ENCODE assay signal across 8 cellular contexts in the genomic region with DNA sequence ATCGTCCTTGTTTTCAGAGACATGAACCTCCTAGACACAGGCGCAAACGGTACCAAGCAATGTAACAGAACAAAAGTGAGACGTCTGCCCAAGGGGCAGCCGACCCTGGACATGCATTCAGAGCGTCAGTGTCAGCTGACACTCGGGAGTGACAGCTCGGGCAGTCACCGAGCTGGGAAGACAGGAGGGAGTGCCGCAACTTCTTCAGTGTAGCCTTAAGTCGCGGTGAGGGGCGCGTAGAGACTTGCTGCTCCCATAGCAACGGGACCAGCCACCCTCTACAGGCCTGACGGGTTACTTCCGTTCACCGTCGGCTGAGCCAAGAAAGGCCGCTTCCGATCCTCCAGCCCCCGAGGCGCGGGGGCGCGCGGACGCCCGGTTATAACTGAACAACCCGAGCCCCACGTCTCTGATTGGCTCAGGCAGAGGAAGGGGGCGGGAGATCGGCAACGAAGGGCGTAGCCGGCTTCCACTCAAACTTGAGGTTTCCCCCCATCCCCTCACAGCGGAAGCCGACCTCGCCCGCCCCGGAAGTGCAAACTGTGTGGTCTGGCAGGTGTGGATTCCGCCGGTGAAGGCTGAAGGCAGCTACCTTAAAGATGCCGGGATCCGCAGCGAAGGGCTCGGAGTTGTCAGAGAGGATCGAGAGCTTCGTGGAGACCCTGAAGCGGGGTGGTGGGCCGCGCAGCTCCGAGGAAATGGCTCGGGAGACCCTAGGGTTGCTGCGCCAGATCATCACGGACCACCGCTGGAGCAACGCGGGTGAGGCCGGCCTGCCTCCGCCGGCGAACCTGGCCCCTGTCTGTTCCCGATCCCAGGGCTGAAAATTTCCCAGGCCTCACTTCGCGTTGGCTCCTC. TPM values are rescaled to one million over a fixed set of nuclear protein-coding genes. Genes with fewer than 3 reads are reported as not detected.
DNase-seq lines count a peak whose midpoint lies in the region; ATAC-seq, FAIRE-seq and TF ChIP-seq lines count a peak whose summit lies in the region.

A gene (plus strand): TSS at position 530 of the 858 bp plus-strand sequence. CDS start 70 bp downstream, at position 600.

- no peak for TF ChIP-seq EP300 in H1 (IDR thresholded peaks at IDR 0.05; ENCODE audit: borderline replicate concordance in 1 of 2, low read depth in 2 of 2, low read length in 2 of 2)

- H4K20me1 ChIP-seq in H1 (replicated peaks in 1 of 2; ENCODE audit: control insufficient read depth in 1 of 2, insufficient read depth in 2 of 2, low read length in 2 of 2), result peaks cover 0 to 10% of the 10 kb centered on the region in 2 experiments

- H2AFZ ChIP-seq in H1 (ENCODE audit: low read length), result peak within 1 kb of the TSS; percentile 97
- H2AFZ ChIP-seq in mesenchymal stem cell (ENCODE audit: low read depth, low read length), result peak within 1 kb of the TSS; percentile 90

- POLR2A ChIA-PET in H1 (lab: Charles Lee; ENCODE audit: partially characterized antibody), result interaction anchor here (0.9 to 2.4 kb wide), 10 partner anchors 10 to 97 kb away, joined by 3 to 9 read pairs (median 4); a partner anchor contains a TSS

- 4% methylated on average over 47 of the region's 66 CpGs; no CpG with 5 or more reads in 1 of the 2 experiments for WGBS in H1 (ENCODE audit: extremely low coverage in 1 of 2, insufficient coverage in 1 of 2, insufficient read length in 1 of 2, insufficient replicate concordance in 2 of 2, low coverage in 1 of 2, low lambda C conversion rate in 2 of 2, missing lambda C conversion rate in 1 of 2), 2 experiments
- 1% methylated on average over 55 of the region's 66 CpGs for WGBS in mesenchymal stem cell

- H3K9ac ChIP-seq in H1 (replicated peaks in 1 of 4; ENCODE audit: extremely low read depth in 1 of 4, low read depth in 3 of 4, low read length in 3 of 4), result peak within 1 kb of the TSS; percentile 72 to 89 (median 74)
- peak within 1 kb of the TSS; percentile 94 for H3K9ac ChIP-seq in mesenchymal stem cell (ENCODE audit: low read length)

- H3K4me1 ChIP-seq in H1 (replicated peaks in 1 of 4; ENCODE audit: control insufficient read depth in 3 of 4, insufficient read depth in 4 of 4, low read length in 3 of 4), result peaks cover 0 to 5% (median 4%) of the 10 kb centered on the region in 4 experiments; a peak in 4 of 7 replicates
- H3K4me1 ChIP-seq in mesenchymal stem cell (ENCODE audit: control insufficient read depth, insufficient read depth, low read depth, low read length), result peaks cover 4% of the 10 kb centered on the region

- H4K5ac ChIP-seq in H1 (ENCODE audit: insufficient read length, low read depth, low read length), result peak within 1 kb of the TSS; percentile 81

- H3K4ac ChIP-seq in H1 (replicated peaks; ENCODE audit: insufficient read length, low read depth, low read length) (peak within 1 kb of the TSS; percentile 32), mesenchymal stem cell (ENCODE audit: low read depth in 1 of 2, low read length in 2 of 2) (peak within 1 kb of the TSS; percentile 69 to 90)

- peak; percentile 92 for DNase-seq in COLO829 (ENCODE audit: low spot score)
- DNase-seq in HTR-8/SVneo (ENCODE audit: insufficient read length, low spot score), result peak; percentile 100
- DNase-seq in NOMO-1 treated with dmso at 0.1 percent for 144 hours (lab: John Stamatoyannopoulos, UW; ENCODE audit: unreplicated experiment), result peak; percentile 98
- DNase-seq in activated CD8-positive, alpha-beta memory T cell treated with anti-CD3 and anti-CD28 coated beads for 48 hours (ENCODE audit: low read depth in 2 of 3, low spot score in 2 of 3), result peak; percentile 95 to 96 (median 96)
- peak; percentile 95 to 98 for DNase-seq in H1 (ENCODE audit: low read depth in 1 of 2, low spot score in 2 of 2)
- peak; percentile 98 for DNase-seq in mesenchymal stem cell
- peak; percentile 98 for DNase-seq in stimulated activated CD8-positive, alpha-beta memory T cell treated with anti-CD3 and anti-CD28 coated beads, Interleukin-12 subunit alpha, Interleukin-12 subunit beta, amount 100 ng/mL, for 4 hours (ENCODE audit: low read depth)

- CTCF ChIA-PET in H1 (lab: Charles Lee; ENCODE audit: partially characterized antibody), result interaction anchor here (0.7 to 3.7 kb wide), 17 partner anchors 8 to 98 kb away, joined by 3 to 29 read pairs (median 4); no protein-coding TSS in a partner anchor

- peaks cover 10% of the 10 kb centered on the region; the same call in 1 of the 2 replicates for H3K23me2 ChIP-seq in H1 (ENCODE audit: low read depth, low read length)

- TF ChIP-seq CTCF in H1 (IDR thresholded peaks at IDR 0.05; ENCODE audit: control extremely low read depth in 1 of 3, insufficient read depth in 1 of 3, low read depth in 1 of 3, low read length in 3 of 3), result peak in 2 of 3 experiments; percentile 14 to 18; a peak in 2 of 4 replicates

- no peak within 1 kb of the TSS for H3K56ac ChIP-seq in H1 (replicated peaks; ENCODE audit: insufficient read length, low read depth, low read length)

- H3K36me3 ChIP-seq in H1 (ENCODE audit: control insufficient read depth in 2 of 4, insufficient read depth in 4 of 4, low read length in 3 of 4) (peaks cover 3 to 24% (median 17%) of the 10 kb centered on the region in 4 experiments; a peak in 7 of 8 replicates), mesenchymal stem cell (ENCODE audit: control insufficient read depth in 1 of 2, insufficient read depth in 2 of 2, low read depth in 1 of 2, low read length in 2 of 2) (peaks cover 5 to 27% of the 10 kb centered on the region in 2 experiments)

- peaks cover 6% of the 10 kb centered on the region for H3K79me1 ChIP-seq in H1 (ENCODE audit: low read depth, low read length)
- H3K79me1 ChIP-seq in mesenchymal stem cell (replicated peaks; ENCODE audit: low read length, poor library complexity, severe bottlenecking), result peaks cover 17% of the 10 kb centered on the region

- H2AK5ac ChIP-seq in H1 (ENCODE audit: low read depth, low read length) (no peak within 1 kb of the TSS), mesenchymal stem cell (ENCODE audit: low read length, severe bottlenecking) (peak within 1 kb of the TSS; percentile 27)

- peak in 1 of 2 experiments; percentile 39; a peak in 2 of 3 replicates for TF ChIP-seq POLR2A in H1 (IDR thresholded peaks at IDR 0.05; ENCODE audit: control extremely low read depth in 1 of 2, low read depth in 2 of 2, low read length in 2 of 2)

- peak; percentile 96 for ATAC-seq in GM21367 (IDR thresholded peaks at IDR 0.05; ENCODE audit: unreplicated experiment)

- H4K91ac ChIP-seq in H1 (replicated peaks; ENCODE audit: insufficient read length, low read length), result no peak within 1 kb of the TSS
- peak within 1 kb of the TSS; percentile 47 for H4K91ac ChIP-seq in mesenchymal stem cell (ENCODE audit: low read length)

- H3K14ac ChIP-seq in H1 (ENCODE audit: insufficient read length), result no peak within 1 kb of the TSS
- H3K14ac ChIP-seq in mesenchymal stem cell (ENCODE audit: low read length in 2 of 2), result peak within 1 kb of the TSS in 1 of 2 experiments; percentile 78

- H3K4me2 ChIP-seq in H1 (ENCODE audit: insufficient read depth in 1 of 2, low read depth in 2 of 2, low read length in 2 of 2) (peak within 1 kb of the TSS; percentile 95 to 96), mesenchymal stem cell (ENCODE audit: low read length, poor library complexity, severe bottlenecking) (peak within 1 kb of the TSS; percentile 63)

- peak; percentile 47 to 50 for TF ChIP-seq RAD21 in H1 (IDR thresholded peaks at IDR 0.05 in 1 of 2, conservative IDR thresholded peaks at IDR 0.05 in 1 of 2; ENCODE audit: low read depth in 2 of 2, low read length in 2 of 2)

- no peak within 1 kb of the TSS for H3K23ac ChIP-seq in H1 (ENCODE audit: insufficient read length)
- peak within 1 kb of the TSS in 1 of 2 experiments; percentile 46 for H3K23ac ChIP-seq in mesenchymal stem cell (ENCODE audit: low read length in 2 of 2)

- FAIRE-seq in HTR-8/SVneo (lab: Jason Lieb, UNC), result peak; percentile 100
- FAIRE-seq in H1 (lab: Jason Lieb, UNC), result no peak

- H3K9me3 ChIP-seq in H1 (ENCODE audit: insufficient read depth in 2 of 2, low read depth in 1 of 2, low read length in 1 of 2) (no peaks in the 10 kb centered on the region), mesenchymal stem cell (ENCODE audit: control insufficient read depth, low read length) (no peaks in the 10 kb centered on the region)

- H4K8ac ChIP-seq in H1 (ENCODE audit: extremely low read depth, insufficient read depth, low read length) (peak within 1 kb of the TSS; percentile 91), mesenchymal stem cell (ENCODE audit: low read length) (peak within 1 kb of the TSS; percentile 88)

- H2BK120ac ChIP-seq in H1 (replicated peaks; ENCODE audit: low read depth, low read length) (no peak within 1 kb of the TSS), mesenchymal stem cell (ENCODE audit: low read depth, low read length) (peak within 1 kb of the TSS; percentile 27)

- peaks cover 0 to 13% of the 10 kb centered on the region in 2 experiments; a peak in 2 of 4 replicates for H3K79me2 ChIP-seq in H1 (ENCODE audit: control insufficient read depth in 1 of 2, insufficient read depth in 2 of 2, low read length in 2 of 2)

- H2BK20ac ChIP-seq in H1 (ENCODE audit: low read length), result no peak within 1 kb of the TSS

- H3K27me3 ChIP-seq in H1 (replicated peaks in 1 of 4; ENCODE audit: control insufficient read depth in 3 of 4, extremely low read depth in 1 of 4, insufficient read depth in 3 of 4, low read length in 3 of 4) (no peaks in the 10 kb centered on the region), mesenchymal stem cell (ENCODE audit: control insufficient read depth in 1 of 2, insufficient read depth in 1 of 2, low read length in 2 of 2) (no peaks in the 10 kb centered on the region)

- H2BK5ac ChIP-seq in H1 (ENCODE audit: low read depth, low read length), result peak within 1 kb of the TSS; percentile 32; the same call in 1 of the 2 replicates
- no peak within 1 kb of the TSS for H2BK5ac ChIP-seq in mesenchymal stem cell (ENCODE audit: low read depth, low read length, poor library complexity, severe bottlenecking)

- H2BK15ac ChIP-seq in H1 (ENCODE audit: low read length) (no peak within 1 kb of the TSS), mesenchymal stem cell (ENCODE audit: low read depth, poor library complexity, severe bottlenecking) (no peak within 1 kb of the TSS)

- no peak within 1 kb of the TSS for H2BK12ac ChIP-seq in H1 (ENCODE audit: low read depth, low read length)
- peak within 1 kb of the TSS in 1 of 2 experiments; percentile 47 for H2BK12ac ChIP-seq in mesenchymal stem cell (ENCODE audit: low read length in 2 of 2)

- no peak within 1 kb of the TSS; the same call in 1 of the 2 replicates for H3K18ac ChIP-seq in H1 (ENCODE audit: extremely low read depth, low read length)
- peak within 1 kb of the TSS; percentile 70 to 84 for H3K18ac ChIP-seq in mesenchymal stem cell (ENCODE audit: low read depth in 1 of 2, low read length in 2 of 2)

- H3K27ac ChIP-seq in H1 (ENCODE audit: low read depth, low read length), result peak within 1 kb of the TSS; percentile 20; the same call in 1 of the 2 replicates
- H3K27ac ChIP-seq in mesenchymal stem cell (ENCODE audit: low read length, poor library complexity, severe bottlenecking), result peak within 1 kb of the TSS; percentile 34

- H3K4me3 ChIP-seq in H1 (ENCODE audit: extremely low read depth in 1 of 4, insufficient read depth in 2 of 4, low read depth in 3 of 4, low read length in 4 of 4) (peak within 1 kb of the TSS; percentile 73 to 99 (median 95)), mesenchymal stem cell (ENCODE audit: insufficient read depth in 1 of 2, low read depth in 1 of 2, low read length in 2 of 2) (peak within 1 kb of the TSS; percentile 84 to 94)

RNA-seq across cellular contexts. Expression of the gene that starts here (rescaled TPM):
- total RNA-seq in H1 (2021; fragmentation: NEBNext Ultra II Directional; extraction: Animal tissue kit (Norgen Biotek cat#: 25700)), result 42.6 and 51.4 TPM in 2 replicates
- polyA plus RNA-seq in H1 (2011; rRNA removed), result 59.7 and 79.9 TPM in 2 replicates
- 85.4 TPM for polyA plus RNA-seq in H1 (2011; cell fraction: cytosol; rRNA removed)
- polyA plus RNA-seq in H1 (2011; cell fraction: nucleus; rRNA removed), result 64.5 TPM
- polyA plus RNA-seq in H1 (2012, experiment 1 of 2), result 48.8 to 54.9 TPM (median 53.1 TPM) in 4 replicates
- 20.3 TPM for polyA plus RNA-seq in H1 (2012, experiment 2 of 2)
- polyA plus RNA-seq in H1 (2013, experiment 1 of 2), result 27.6 TPM
- 25.4 TPM for polyA plus RNA-seq in H1 (2013, experiment 2 of 2)
- 57.0 and 65.4 TPM in 2 replicates for polyA minus RNA-seq in H1 (2011; rRNA and poly(A)+ RNA removed)
- 31.3 TPM for polyA minus RNA-seq in H1 (2011; cell fraction: cytosol; rRNA and poly(A)+ RNA removed)
- polyA minus RNA-seq in H1 (2011; cell fraction: nucleus; rRNA and poly(A)+ RNA removed), result 24.0 TPM
- polyA plus RNA-seq in mesenchymal stem cell (2013, experiment 1 of 2), result 35.8 TPM
- 30.3 TPM for polyA plus RNA-seq in mesenchymal stem cell (2013, experiment 2 of 2)

Comparison
In these comparisons a context has a peak if more than half of its experiments do, and no peak if none do; other contexts are left out.
1. Peak in every context shown above with its lines: DNase-seq, ATAC-seq, H3K4me3 ChIP-seq and H3K27ac ChIP-seq.